In genomic region chr11:94837317-94837716, GRCh38 we compare ENCODE assay signal across 23 cellular contexts.
"Had no signal": no experiment of that assay in that cellular context is flagged by ENCODE, and none has a peak within 500 bp of the region (broad histone marks: within the 10 kb centered on the region; RNA-seq: fewer than 3 reads in every experiment).

No MANE protein-coding gene starts in this region.

- ATAC-seq: activated CD8-positive, alpha-beta memory T cell treated with anti-CD3 and anti-CD28 coated beads, Interleukin-2, amount 10 ng/mL, durations not matched to agents 7 days and 5 days; naive thymus-derived CD8-positive, alpha-beta T cell; stimulated activated naive B cell treated with anti-CD40 and anti-IgM and Interleukin-4, amounts not matched to agents 10 μg/mL and 1 μg/mL and 100 μg/mL, for 72 hours; T-cell had no signal

- H3K27ac ChIP-seq: adrenal gland, neutrophil had no signal

- H3K4me3 ChIP-seq: adrenal gland, skin epidermis had no signal

- H3K36me3 ChIP-seq: neutrophil had no signal

- H3K4me1 Mint-ChIP-seq: activated CD8-positive, alpha-beta memory T cell treated with anti-CD3 and anti-CD28 coated beads, Interleukin-2, amount 10 ng/mL, durations not matched to agents 7 days and 5 days; immature natural killer cell; naive thymus-derived CD8-positive, alpha-beta T cell; stimulated activated naive B cell treated with anti-CD40 and anti-IgM and Interleukin-4, amounts not matched to agents 10 μg/mL and 1 μg/mL and 100 μg/mL, for 72 hours; T-cell had no signal

- H3K9me3 ChIP-seq: adrenal gland, neutrophil had no signal

- H3K9me3 Mint-ChIP-seq: immature natural killer cell; naive thymus-derived CD8-positive, alpha-beta T cell; stimulated activated naive B cell treated with anti-CD40 and anti-IgM and Interleukin-4, amounts not matched to agents 10 μg/mL and 1 μg/mL and 100 μg/mL, for 72 hours; T-cell; type B pancreatic cell had no signal

- H3K27me3 Mint-ChIP-seq: stimulated activated naive B cell treated with anti-CD40 and anti-IgM and Interleukin-4, amounts not matched to agents 10 μg/mL and 1 μg/mL and 100 μg/mL, for 72 hours; type B pancreatic cell had no signal

- DNase-seq: activated CD4-positive, alpha-beta T cell treated with anti-CD3 and anti-CD28 coated beads for 1 hour; activated CD4-positive, alpha-beta T cell treated with anti-CD3 and anti-CD28 coated beads, Interleukin-2, amount 50 U/mL, for 4 hours; activated CD8-positive, alpha-beta memory T cell treated with anti-CD3 and anti-CD28 coated beads, Interleukin-2, amount 10 ng/mL, durations not matched to agents 7 days and 5 days; activated effector memory CD4-positive, alpha-beta T cell treated with Interleukin-2 at 50 U/mL for 16 hours; activated naive CD4-positive, alpha-beta T cell treated with anti-CD3 and anti-CD28 coated beads, Interleukin-2, amount 50 U/mL, for 16 hours; activated T-cell treated with anti-CD3 and anti-CD28 coated beads, Interleukin-2, amount 50 U/mL, for 1 hour; adrenal gland; caudate nucleus; erythroblast; glutamatergic neuron; immature natural killer cell; naive thymus-derived CD8-positive, alpha-beta T cell; posterior cingulate gyrus; retina; stimulated activated CD4-positive, alpha-beta T cell treated with anti-CD3 and anti-CD28 coated beads, Interleukin-15, amount 100 ng/mL, for 24 hours; stimulated activated CD4-positive, alpha-beta T cell treated with anti-CD3 and anti-CD28 coated beads, Interleukin-4, amount 100 ng/mL, for 1 hour; stimulated activated naive B cell treated with anti-CD40 and anti-IgM and Interleukin-4, amounts not matched to agents 10 μg/mL and 1 μg/mL and 100 μg/mL, for 72 hours; substantia nigra; T-cell; T1000 had no signal

- H3K27me3 ChIP-seq: adrenal gland, neutrophil had no signal

- H3K4me3 Mint-ChIP-seq: activated CD8-positive, alpha-beta memory T cell treated with anti-CD3 and anti-CD28 coated beads, Interleukin-2, amount 10 ng/mL, durations not matched to agents 7 days and 5 days; immature natural killer cell; naive thymus-derived CD8-positive, alpha-beta T cell; stimulated activated naive B cell treated with anti-CD40 and anti-IgM and Interleukin-4, amounts not matched to agents 10 μg/mL and 1 μg/mL and 100 μg/mL, for 72 hours; T-cell; type B pancreatic cell had no signal

- H3K36me3 Mint-ChIP-seq: activated CD8-positive, alpha-beta memory T cell treated with anti-CD3 and anti-CD28 coated beads, Interleukin-2, amount 10 ng/mL, durations not matched to agents 7 days and 5 days; naive thymus-derived CD8-positive, alpha-beta T cell; stimulated activated naive B cell treated with anti-CD40 and anti-IgM and Interleukin-4, amounts not matched to agents 10 μg/mL and 1 μg/mL and 100 μg/mL, for 72 hours; T-cell had no signal

- H3K27ac Mint-ChIP-seq: activated CD8-positive, alpha-beta memory T cell treated with anti-CD3 and anti-CD28 coated beads, Interleukin-2, amount 10 ng/mL, durations not matched to agents 7 days and 5 days; immature natural killer cell; naive thymus-derived CD8-positive, alpha-beta T cell; stimulated activated naive B cell treated with anti-CD40 and anti-IgM and Interleukin-4, amounts not matched to agents 10 μg/mL and 1 μg/mL and 100 μg/mL, for 72 hours; T-cell; type B pancreatic cell had no signal
